2 cellular contexts compared by ENCODE assay signal in the genomic region with DNA sequence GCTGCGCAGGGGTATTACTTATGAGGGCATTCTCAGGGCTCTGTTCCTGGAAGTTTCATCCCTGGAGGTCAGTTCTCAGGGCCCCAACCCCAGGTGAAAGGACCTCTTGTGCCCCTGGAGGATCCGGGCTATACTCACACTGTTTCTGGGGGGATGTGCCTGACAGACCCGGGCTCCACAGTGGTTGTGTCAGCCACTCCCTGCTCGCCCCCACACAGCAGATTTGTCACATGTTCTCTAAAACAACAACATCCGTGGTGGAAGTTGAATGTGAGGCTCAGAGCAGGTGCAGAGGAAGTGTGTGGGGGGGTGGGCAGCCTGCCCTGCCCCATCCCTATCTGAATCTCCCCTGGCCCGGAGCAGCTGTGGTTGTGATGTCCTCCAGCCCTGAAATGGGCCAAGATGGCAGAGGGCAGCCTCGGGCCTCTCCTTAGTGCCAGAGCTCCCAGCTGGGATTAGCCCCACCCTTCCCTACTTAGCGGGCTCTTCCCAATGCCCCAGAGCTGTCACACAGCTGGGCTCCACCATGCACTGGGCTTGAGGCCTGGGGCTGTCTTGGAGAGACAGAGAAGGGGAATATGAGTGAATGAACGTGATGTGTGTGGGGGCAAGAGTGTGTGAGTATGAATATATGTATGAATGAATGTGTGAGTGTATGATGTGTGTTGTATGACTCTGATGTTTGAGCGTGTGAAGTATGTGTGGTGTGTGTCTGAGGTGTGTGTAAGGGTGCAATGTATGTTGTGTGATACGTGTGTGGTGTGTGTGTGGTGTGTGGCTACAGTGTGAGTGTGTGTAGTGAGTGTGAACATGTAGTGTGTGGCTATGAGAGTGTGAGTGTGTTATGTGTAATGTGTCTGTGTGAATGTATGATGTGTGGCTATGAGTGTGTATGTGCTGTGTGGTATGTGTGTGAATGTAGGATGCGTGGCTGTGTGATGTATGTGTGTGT.
TF ChIP-seq lines count a peak whose summit lies in the region.

No MANE protein-coding gene starts in this region.

TF ChIP-seq in HEK293, 187 proteins besides CTCF, POLR2A, EP300 and RAD21 (continued from another document):
- TF ChIP-seq, protein P1, sequence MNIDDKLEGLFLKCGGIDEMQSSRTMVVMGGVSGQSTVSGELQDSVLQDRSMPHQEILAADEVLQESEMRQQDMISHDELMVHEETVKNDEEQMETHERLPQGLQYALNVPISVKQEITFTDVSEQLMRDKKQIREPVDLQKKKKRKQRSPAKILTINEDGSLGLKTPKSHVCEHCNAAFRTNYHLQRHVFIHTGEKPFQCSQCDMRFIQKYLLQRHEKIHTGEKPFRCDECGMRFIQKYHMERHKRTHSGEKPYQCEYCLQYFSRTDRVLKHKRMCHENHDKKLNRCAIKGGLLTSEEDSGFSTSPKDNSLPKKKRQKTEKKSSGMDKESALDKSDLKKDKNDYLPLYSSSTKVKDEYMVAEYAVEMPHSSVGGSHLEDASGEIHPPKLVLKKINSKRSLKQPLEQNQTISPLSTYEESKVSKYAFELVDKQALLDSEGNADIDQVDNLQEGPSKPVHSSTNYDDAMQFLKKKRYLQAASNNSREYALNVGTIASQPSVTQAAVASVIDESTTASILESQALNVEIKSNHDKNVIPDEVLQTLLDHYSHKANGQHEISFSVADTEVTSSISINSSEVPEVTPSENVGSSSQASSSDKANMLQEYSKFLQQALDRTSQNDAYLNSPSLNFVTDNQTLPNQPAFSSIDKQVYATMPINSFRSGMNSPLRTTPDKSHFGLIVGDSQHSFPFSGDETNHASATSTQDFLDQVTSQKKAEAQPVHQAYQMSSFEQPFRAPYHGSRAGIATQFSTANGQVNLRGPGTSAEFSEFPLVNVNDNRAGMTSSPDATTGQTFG (tag by site-specific recombination; IDR thresholded peaks at IDR 0.05; ENCODE audit: borderline replicate concordance) = 0 out of 2 replicates have a peak, but pooled peaks have one; percentile 48
- TF ChIP-seq ZFHX2 (tag by site-specific recombination; conservative IDR thresholded peaks at IDR 0.05) (no peak; the same call in 1 of the 2 replicates), EGR2 (tag by site-specific recombination; IDR thresholded peaks at IDR 0.05; ENCODE audit: low read depth) (peak; percentile 35; the same call in 1 of the 2 replicates), ZNF157 (tag by site-specific recombination; IDR thresholded peaks at IDR 0.05) (no peak), ZNF2 (tag by site-specific recombination; IDR thresholded peaks at IDR 0.05) (no peak), KLF10 (tag by site-specific recombination; IDR thresholded peaks at IDR 0.05) (no peak), ZNF776 (tag by site-specific recombination; IDR thresholded peaks at IDR 0.05; ENCODE audit: borderline replicate concordance) (peak; percentile 53; the same call in 1 of the 2 replicates), ZNF677 (tag by site-specific recombination; IDR thresholded peaks at IDR 0.05) (no peak)
- TF ChIP-seq, protein P2, sequence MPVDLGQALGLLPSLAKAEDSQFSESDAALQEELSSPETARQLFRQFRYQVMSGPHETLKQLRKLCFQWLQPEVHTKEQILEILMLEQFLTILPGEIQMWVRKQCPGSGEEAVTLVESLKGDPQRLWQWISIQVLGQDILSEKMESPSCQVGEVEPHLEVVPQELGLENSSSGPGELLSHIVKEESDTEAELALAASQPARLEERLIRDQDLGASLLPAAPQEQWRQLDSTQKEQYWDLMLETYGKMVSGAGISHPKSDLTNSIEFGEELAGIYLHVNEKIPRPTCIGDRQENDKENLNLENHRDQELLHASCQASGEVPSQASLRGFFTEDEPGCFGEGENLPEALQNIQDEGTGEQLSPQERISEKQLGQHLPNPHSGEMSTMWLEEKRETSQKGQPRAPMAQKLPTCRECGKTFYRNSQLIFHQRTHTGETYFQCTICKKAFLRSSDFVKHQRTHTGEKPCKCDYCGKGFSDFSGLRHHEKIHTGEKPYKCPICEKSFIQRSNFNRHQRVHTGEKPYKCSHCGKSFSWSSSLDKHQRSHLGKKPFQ (tag by site-specific recombination; IDR thresholded peaks at IDR 0.05) = peak; percentile 72; the same call in 1 of the 2 replicates
- TF ChIP-seq, protein P3, sequence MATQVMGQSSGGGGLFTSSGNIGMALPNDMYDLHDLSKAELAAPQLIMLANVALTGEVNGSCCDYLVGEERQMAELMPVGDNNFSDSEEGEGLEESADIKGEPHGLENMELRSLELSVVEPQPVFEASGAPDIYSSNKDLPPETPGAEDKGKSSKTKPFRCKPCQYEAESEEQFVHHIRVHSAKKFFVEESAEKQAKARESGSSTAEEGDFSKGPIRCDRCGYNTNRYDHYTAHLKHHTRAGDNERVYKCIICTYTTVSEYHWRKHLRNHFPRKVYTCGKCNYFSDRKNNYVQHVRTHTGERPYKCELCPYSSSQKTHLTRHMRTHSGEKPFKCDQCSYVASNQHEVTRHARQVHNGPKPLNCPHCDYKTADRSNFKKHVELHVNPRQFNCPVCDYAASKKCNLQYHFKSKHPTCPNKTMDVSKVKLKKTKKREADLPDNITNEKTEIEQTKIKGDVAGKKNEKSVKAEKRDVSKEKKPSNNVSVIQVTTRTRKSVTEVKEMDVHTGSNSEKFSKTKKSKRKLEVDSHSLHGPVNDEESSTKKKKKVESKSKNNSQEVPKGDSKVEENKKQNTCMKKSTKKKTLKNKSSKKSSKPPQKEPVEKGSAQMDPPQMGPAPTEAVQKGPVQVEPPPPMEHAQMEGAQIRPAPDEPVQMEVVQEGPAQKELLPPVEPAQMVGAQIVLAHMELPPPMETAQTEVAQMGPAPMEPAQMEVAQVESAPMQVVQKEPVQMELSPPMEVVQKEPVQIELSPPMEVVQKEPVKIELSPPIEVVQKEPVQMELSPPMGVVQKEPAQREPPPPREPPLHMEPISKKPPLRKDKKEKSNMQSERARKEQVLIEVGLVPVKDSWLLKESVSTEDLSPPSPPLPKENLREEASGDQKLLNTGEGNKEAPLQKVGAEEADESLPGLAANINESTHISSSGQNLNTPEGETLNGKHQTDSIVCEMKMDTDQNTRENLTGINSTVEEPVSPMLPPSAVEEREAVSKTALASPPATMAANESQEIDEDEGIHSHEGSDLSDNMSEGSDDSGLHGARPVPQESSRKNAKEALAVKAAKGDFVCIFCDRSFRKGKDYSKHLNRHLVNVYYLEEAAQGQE (tag by site-specific recombination; IDR thresholded peaks at IDR 0.05) = no peak
- TF ChIP-seq, protein P4, sequence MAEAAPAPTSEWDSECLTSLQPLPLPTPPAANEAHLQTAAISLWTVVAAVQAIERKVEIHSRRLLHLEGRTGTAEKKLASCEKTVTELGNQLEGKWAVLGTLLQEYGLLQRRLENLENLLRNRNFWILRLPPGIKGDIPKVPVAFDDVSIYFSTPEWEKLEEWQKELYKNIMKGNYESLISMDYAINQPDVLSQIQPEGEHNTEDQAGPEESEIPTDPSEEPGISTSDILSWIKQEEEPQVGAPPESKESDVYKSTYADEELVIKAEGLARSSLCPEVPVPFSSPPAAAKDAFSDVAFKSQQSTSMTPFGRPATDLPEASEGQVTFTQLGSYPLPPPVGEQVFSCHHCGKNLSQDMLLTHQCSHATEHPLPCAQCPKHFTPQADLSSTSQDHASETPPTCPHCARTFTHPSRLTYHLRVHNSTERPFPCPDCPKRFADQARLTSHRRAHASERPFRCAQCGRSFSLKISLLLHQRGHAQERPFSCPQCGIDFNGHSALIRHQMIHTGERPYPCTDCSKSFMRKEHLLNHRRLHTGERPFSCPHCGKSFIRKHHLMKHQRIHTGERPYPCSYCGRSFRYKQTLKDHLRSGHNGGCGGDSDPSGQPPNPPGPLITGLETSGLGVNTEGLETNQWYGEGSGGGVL (tag by site-specific recombination; IDR thresholded peaks at IDR 0.05) = peak; percentile 13; the same call in 1 of the 2 replicates
TF ChIP-seq in HEK293: peak in this region for 6.

TF ChIP-seq in GM23338, 12 proteins besides CTCF, POLR2A, EP300 and RAD21 (continued from another document):
- TF ChIP-seq EZH2 (IDR thresholded peaks at IDR 0.05; ENCODE audit: low read depth, unreplicated experiment) (no peak), NANOG (IDR thresholded peaks at IDR 0.05; ENCODE audit: borderline replicate concordance) (no peak), CREB1 (CRISPR knock-in tag; IDR thresholded peaks at IDR 0.05; ENCODE audit: low read depth) (no peak), JUNB (IDR thresholded peaks at IDR 0.05; ENCODE audit: unreplicated experiment) (no peak), POLR2AphosphoS5 (IDR thresholded peaks at IDR 0.05; ENCODE audit: low read depth) (no peak)
- TF ChIP-seq, protein P5, sequence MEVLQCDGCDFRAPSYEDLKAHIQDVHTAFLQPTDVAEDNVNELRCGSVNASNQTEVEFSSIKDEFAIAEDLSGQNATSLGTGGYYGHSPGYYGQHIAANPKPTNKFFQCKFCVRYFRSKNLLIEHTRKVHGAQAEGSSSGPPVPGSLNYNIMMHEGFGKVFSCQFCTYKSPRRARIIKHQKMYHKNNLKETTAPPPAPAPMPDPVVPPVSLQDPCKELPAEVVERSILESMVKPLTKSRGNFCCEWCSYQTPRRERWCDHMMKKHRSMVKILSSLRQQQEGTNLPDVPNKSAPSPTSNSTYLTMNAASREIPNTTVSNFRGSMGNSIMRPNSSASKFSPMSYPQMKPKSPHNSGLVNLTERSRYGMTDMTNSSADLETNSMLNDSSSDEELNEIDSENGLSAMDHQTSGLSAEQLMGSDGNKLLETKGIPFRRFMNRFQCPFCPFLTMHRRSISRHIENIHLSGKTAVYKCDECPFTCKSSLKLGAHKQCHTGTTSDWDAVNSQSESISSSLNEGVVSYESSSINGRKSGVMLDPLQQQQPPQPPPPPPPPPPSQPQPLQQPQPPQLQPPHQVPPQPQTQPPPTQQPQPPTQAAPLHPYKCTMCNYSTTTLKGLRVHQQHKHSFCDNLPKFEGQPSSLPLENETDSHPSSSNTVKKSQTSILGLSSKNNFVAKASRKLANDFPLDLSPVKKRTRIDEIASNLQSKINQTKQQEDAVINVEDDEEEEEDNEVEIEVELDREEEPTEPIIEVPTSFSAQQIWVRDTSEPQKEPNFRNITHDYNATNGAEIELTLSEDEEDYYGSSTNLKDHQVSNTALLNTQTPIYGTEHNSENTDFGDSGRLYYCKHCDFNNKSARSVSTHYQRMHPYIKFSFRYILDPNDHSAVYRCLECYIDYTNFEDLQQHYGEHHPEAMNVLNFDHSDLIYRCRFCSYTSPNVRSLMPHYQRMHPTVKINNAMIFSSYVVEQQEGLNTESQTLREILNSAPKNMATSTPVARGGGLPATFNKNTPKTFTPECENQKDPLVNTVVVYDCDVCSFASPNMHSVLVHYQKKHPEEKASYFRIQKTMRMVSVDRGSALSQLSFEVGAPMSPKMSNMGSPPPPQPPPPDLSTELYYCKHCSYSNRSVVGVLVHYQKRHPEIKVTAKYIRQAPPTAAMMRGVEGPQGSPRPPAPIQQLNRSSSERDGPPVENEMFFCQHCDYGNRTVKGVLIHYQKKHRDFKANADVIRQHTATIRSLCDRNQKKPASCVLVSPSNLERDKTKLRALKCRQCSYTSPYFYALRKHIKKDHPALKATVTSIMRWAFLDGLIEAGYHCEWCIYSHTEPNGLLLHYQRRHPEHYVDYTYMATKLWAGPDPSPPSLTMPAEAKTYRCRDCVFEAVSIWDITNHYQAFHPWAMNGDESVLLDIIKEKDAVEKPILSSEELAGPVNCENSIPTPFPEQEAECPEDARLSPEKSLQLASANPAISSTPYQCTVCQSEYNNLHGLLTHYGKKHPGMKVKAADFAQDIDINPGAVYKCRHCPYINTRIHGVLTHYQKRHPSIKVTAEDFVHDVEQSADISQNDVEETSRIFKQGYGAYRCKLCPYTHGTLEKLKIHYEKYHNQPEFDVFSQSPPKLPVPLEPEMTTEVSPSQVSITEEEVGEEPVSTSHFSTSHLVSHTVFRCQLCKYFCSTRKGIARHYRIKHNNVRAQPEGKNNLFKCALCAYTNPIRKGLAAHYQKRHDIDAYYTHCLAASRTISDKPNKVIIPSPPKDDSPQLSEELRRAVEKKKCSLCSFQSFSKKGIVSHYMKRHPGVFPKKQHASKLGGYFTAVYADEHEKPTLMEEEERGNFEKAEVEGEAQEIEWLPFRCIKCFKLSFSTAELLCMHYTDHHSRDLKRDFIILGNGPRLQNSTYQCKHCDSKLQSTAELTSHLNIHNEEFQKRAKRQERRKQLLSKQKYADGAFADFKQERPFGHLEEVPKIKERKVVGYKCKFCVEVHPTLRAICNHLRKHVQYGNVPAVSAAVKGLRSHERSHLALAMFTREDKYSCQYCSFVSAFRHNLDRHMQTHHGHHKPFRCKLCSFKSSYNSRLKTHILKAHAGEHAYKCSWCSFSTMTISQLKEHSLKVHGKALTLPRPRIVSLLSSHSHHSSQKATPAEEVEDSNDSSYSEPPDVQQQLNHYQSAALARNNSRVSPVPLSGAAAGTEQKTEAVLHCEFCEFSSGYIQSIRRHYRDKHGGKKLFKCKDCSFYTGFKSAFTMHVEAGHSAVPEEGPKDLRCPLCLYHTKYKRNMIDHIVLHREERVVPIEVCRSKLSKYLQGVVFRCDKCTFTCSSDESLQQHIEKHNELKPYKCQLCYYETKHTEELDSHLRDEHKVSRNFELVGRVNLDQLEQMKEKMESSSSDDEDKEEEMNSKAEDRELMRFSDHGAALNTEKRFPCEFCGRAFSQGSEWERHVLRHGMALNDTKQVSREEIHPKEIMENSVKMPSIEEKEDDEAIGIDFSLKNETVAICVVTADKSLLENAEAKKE (CRISPR knock-in tag; IDR thresholded peaks at IDR 0.05) = no peak
- TF ChIP-seq, protein P3 (IDR thresholded peaks at IDR 0.05; ENCODE audit: unreplicated experiment) = no peak
